Comparison of ENCODE assay signal across 9 cellular contexts in genomic region chr22:20237480-20238440, GRCh38. TPM values are rescaled to one million over a fixed set of nuclear protein-coding genes. Genes with fewer than 3 reads are reported as not detected.
DNase-seq lines count a peak whose midpoint lies in the region; FAIRE-seq and TF ChIP-seq lines count a peak whose summit lies in the region.
"Had no signal": no experiment of that assay in that cellular context is flagged by ENCODE, and none has a peak within 500 bp of the region (broad histone marks: within the 10 kb centered on the region; RNA-seq: fewer than 3 reads in every experiment).

No MANE protein-coding gene starts in this region.

- 87% methylated on average over 28 of the region's 28 CpGs for WGBS in mesenchymal stem cell

- no peak overlapping the region for H3K4me3 ChIP-seq in Peyer's patch
- no peak overlapping the region for H3K4me3 ChIP-seq in mesenchymal stem cell (ENCODE audit: insufficient read depth in 1 of 2, low read depth in 1 of 2, low read length in 2 of 2)

- TF ChIP-seq POLR2A in GM12892 (IDR thresholded peaks at IDR 0.05; ENCODE audit: low read depth, low read length) (no peak), Peyer's patch (IDR thresholded peaks at IDR 0.05) (no peak)

- H3K4me2 ChIP-seq in mesenchymal stem cell (ENCODE audit: low read length, poor library complexity, severe bottlenecking) = no peak overlapping the region

- peak overlapping the region; percentile 35 for H4K8ac ChIP-seq in mesenchymal stem cell (ENCODE audit: low read length)

- H3K9ac ChIP-seq in mesenchymal stem cell (ENCODE audit: low read length) = no peak overlapping the region

- H3K14ac ChIP-seq in mesenchymal stem cell (ENCODE audit: low read length in 2 of 2) = no peak overlapping the region

- H3K18ac ChIP-seq in mesenchymal stem cell (ENCODE audit: low read depth in 1 of 2, low read length in 2 of 2) = no peak overlapping the region

- no peak overlapping the region for H2BK5ac ChIP-seq in mesenchymal stem cell (ENCODE audit: low read depth, low read length, poor library complexity, severe bottlenecking)

- no peak overlapping the region for H4K91ac ChIP-seq in mesenchymal stem cell (ENCODE audit: low read length)

- no peak overlapping the region for H2BK120ac ChIP-seq in mesenchymal stem cell (ENCODE audit: low read depth, low read length)

- H3K9me3 ChIP-seq in Peyer's patch (no peaks in the 10 kb centered on the region), mesenchymal stem cell (ENCODE audit: control insufficient read depth, low read length) (no peaks in the 10 kb centered on the region)

- H3K4ac ChIP-seq in mesenchymal stem cell (ENCODE audit: low read depth in 1 of 2, low read length in 2 of 2) = peak overlapping the region in 1 of 2 experiments; percentile 11

- TF ChIP-seq CTCF in Peyer's patch (IDR thresholded peaks at IDR 0.05) = no peak

- DNase-seq in GM12892 (ENCODE audit: insufficient read length) (no peak), Peyer's patch (peak in 2 of 3 donors; percentile 24 to 53), mesenchymal stem cell (no peak), ecto neural progenitor cell (ENCODE audit: low spot score) (no peak), DMS79 treated with DMSO at 0.1 percent for 48 hours (lab: John Stamatoyannopoulos, UW) (no peak), ACHN (no peak), NCI-H524 (lab: John Stamatoyannopoulos, UW) (no peak)
- DNase-seq in activated gamma-delta T cell treated with anti-CD3 and anti-CD28 coated beads, Interleukin-2, amount 50 U/mL, for 16 hours (ENCODE audit: low read depth) = peak; percentile 20
- DNase-seq: KG1 had no signal

- H2AK5ac ChIP-seq in mesenchymal stem cell (ENCODE audit: low read length, severe bottlenecking) = no peak overlapping the region

- in situ Hi-C loops in ACHN (cut with HindIII; ENCODE audit: low pct_ligation_motif_present, low pct_unique_long_range_greater_than_20kb, low sequenced_read_pairs) = no loop called here

- H3K27ac ChIP-seq in Peyer's patch (peak overlapping the region in 3 of 4 donors; percentile 59 to 68 (median 63)), mesenchymal stem cell (ENCODE audit: low read length, poor library complexity, severe bottlenecking) (no peak overlapping the region)

- H3K36me3 ChIP-seq in Peyer's patch (no peaks in the 10 kb centered on the region), mesenchymal stem cell (ENCODE audit: control insufficient read depth in 1 of 2, insufficient read depth in 2 of 2, low read depth in 1 of 2, low read length in 2 of 2) (peaks cover 0 to 12% of the 10 kb centered on the region in 2 experiments)

- H3K4me1 ChIP-seq in Peyer's patch (peaks cover 0 to 15% (median 2%) of the 10 kb centered on the region in 4 donors), mesenchymal stem cell (ENCODE audit: control insufficient read depth, insufficient read depth, low read depth, low read length) (peaks cover 17% of the 10 kb centered on the region)

- peak; percentile 44 for FAIRE-seq in GM12892 (lab: Jason Lieb, UNC)

- H3K23ac ChIP-seq in mesenchymal stem cell (ENCODE audit: low read length in 2 of 2) = no peak overlapping the region

- H2AFZ ChIP-seq in mesenchymal stem cell (ENCODE audit: low read depth, low read length) = no peak overlapping the region

- no peak overlapping the region for H2BK15ac ChIP-seq in mesenchymal stem cell (ENCODE audit: low read depth, poor library complexity, severe bottlenecking)

- no peaks in the 10 kb centered on the region for H3K27me3 ChIP-seq in Peyer's patch
- peaks cover 11 to 24% of the 10 kb centered on the region in 2 experiments for H3K27me3 ChIP-seq in mesenchymal stem cell (ENCODE audit: control insufficient read depth in 1 of 2, insufficient read depth in 1 of 2, low read length in 2 of 2)

- no peaks in the 10 kb centered on the region for H3K79me1 ChIP-seq in mesenchymal stem cell (replicated peaks; ENCODE audit: low read length, poor library complexity, severe bottlenecking)

- H2BK12ac ChIP-seq in mesenchymal stem cell (ENCODE audit: low read length in 2 of 2) = no peak overlapping the region

RNA-seq across cellular contexts. Expression of gene RTN4R, which starts 30.4 kb away (rescaled TPM):
- not detected for polyA plus RNA-seq in GM12892 (2012; ENCODE audit: missing spikeins)
- 1 to 10 TPM; 5.2 to 9.1 (median 5.7) TPM for total RNA-seq in Peyer's patch
- polyA plus RNA-seq in mesenchymal stem cell (2013, experiment 1 of 2) = 0.79 TPM
- 0.93 TPM for polyA plus RNA-seq in mesenchymal stem cell (2013, experiment 2 of 2)

Comparison
In these comparisons a context has a peak if more than half of its experiments do, and no peak if none do; other contexts are left out.
1. DNase-seq: peak in Peyer's patch (2 of 3) and activated gamma-delta T cell treated with anti-CD3 and anti-CD28 coated beads, Interleukin-2, amount 50 U/mL, for 16 hours (single experiment); none in GM12892 (single experiment), mesenchymal stem cell (single experiment), ecto neural progenitor cell (single experiment), DMS79 treated with DMSO at 0.1 percent for 48 hours (single experiment), ACHN (single experiment) and NCI-H524 (0 of 2).